Comparison of ENCODE assay signal across 8 cellular contexts in the genomic region with DNA sequence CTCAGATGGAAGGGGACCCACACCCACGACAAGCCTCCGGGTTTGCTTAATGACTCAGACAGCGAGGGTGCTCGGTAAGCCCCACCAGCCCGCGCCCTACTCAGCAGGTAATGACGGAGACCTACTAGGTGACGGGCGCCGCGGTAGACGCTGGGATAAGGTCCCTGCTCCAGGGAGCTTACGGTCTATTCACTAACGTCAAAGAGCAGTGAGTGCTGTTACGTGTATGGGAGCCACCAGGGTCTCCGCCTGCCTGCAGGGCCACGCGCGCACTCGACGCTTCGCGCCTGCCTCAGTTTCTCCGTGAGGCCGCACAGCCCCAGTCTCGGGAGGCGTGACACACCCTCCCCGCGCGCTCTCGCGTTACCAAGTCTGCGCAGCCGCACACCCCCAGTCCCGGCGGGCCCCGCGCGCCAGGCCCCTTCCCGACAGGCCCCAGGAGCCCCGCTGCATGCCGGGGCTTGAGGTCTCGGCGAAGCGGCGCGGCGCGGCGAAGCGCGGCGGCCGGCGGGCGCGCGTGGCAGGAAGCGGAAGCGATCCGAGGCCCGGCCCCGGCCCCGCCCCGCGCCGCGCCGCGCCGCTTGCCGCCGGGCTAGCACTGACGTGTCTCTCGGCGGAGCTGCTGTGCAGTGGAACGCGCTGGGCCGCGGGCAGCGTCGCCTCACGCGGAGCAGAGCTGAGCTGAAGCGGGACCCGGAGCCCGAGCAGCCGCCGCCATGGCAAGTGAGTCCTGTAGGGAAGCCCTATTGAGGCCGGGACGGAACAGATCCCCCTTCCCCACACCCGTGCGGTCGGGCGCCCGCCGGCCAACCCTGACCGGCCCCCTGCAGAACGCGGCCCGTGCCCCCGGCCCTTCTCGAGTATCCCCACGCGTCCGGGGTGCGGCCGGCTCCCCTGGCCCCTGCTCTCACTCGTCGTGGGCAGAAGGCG. TPM values are rescaled to one million over a fixed set of nuclear protein-coding genes. Genes with fewer than 3 reads are reported as not detected.
A peak's percentile ranks its signal among the peaks of the same experiment; 100 is the strongest.
DNase-seq lines count a peak whose midpoint lies in the region; ATAC-seq and TF ChIP-seq lines count a peak whose summit lies in the region.

Gene SEC61A1, plus strand, starts transcription at position 601 of the 930 bp plus-strand sequence. Its CDS starts 116 bp downstream, at position 717.

- H3K9me3 ChIP-seq in SK-N-SH (no peaks in the 10 kb centered on the region), suprapubic skin (no peaks in the 10 kb centered on the region)

- peak in 1 of 2 donors; percentile 83 for TF ChIP-seq POLR2A in suprapubic skin (IDR thresholded peaks at IDR 0.05)

- DNase-seq in NCI-H1092 (lab: John Stamatoyannopoulos, UW) (peak; percentile 88), SK-N-SH (peak; percentile 99), globus pallidus (ENCODE audit: low spot score) (peak; percentile 91), occipital lobe (lab: John Stamatoyannopoulos, UW) (peak; percentile 84), suprapubic skin (ENCODE audit: low spot score in 2 of 2) (peak; percentile 96)
- peak; percentile 96 for DNase-seq in activated naive CD4-positive, alpha-beta T cell treated with anti-CD3 and anti-CD28 coated beads, Interleukin-2, amount 50 U/mL, for 16 hours

- peak within 1 kb of the TSS; percentile 97 for H3K4me3 ChIP-seq in GM08714 (ENCODE audit: low read length)
- peak within 1 kb of the TSS; percentile 93 to 98 for H3K4me3 ChIP-seq in SK-N-SH (ENCODE audit: low read depth in 2 of 2, low read length in 1 of 2)
- peak within 1 kb of the TSS; percentile 99 for H3K4me3 ChIP-seq in suprapubic skin

- POLR2A ChIA-PET in SK-N-SH (lab: Yijun Ruan, JAX), result interaction anchor here (0.7 kb wide), 1 partner anchor 151 kb away, joined by 3 read pairs; no protein-coding TSS in a partner anchor

- peak within 1 kb of the TSS; percentile 86 to 88 for H3K27ac ChIP-seq in SK-N-SH (ENCODE audit: low read depth in 2 of 2, low read length in 1 of 2)
- peak within 1 kb of the TSS; percentile 97 for H3K27ac ChIP-seq in suprapubic skin

- H3K27me3 ChIP-seq in SK-N-SH (ENCODE audit: insufficient read depth) (no peaks in the 10 kb centered on the region), suprapubic skin (no peaks in the 10 kb centered on the region)

- no peak for TF ChIP-seq RAD21 in SK-N-SH (IDR thresholded peaks at IDR 0.05; ENCODE audit: low read length)

- H3K9me2 ChIP-seq in SK-N-SH, result no peaks in the 10 kb centered on the region

- peak within 1 kb of the TSS; percentile 90 for H3K4me2 ChIP-seq in SK-N-SH

- TF ChIP-seq CTCF in SK-N-SH (IDR thresholded peaks at IDR 0.05) (no peak), suprapubic skin (IDR thresholded peaks at IDR 0.05) (no peak)

- H3K79me2 ChIP-seq in SK-N-SH (ENCODE audit: insufficient read depth), result peaks cover 56% of the 10 kb centered on the region

- peaks cover 36% of the 10 kb centered on the region for H4K20me1 ChIP-seq in SK-N-SH (ENCODE audit: insufficient read depth)

- ATAC-seq in HG02588 (IDR thresholded peaks at IDR 0.05; ENCODE audit: unreplicated experiment), result peak; percentile 92

- H3K4me1 ChIP-seq in SK-N-SH (ENCODE audit: control insufficient read depth in 1 of 2, insufficient read depth in 2 of 2, low read depth in 1 of 2, low read length in 1 of 2) (peaks cover 0 to 39% of the 10 kb centered on the region in 2 experiments; a peak in 2 of 4 replicates), suprapubic skin (peaks cover 42% of the 10 kb centered on the region)

- H3K36me3 ChIP-seq in SK-N-SH (replicated peaks in 1 of 2; ENCODE audit: control insufficient read depth in 1 of 2, insufficient read depth in 2 of 2, low read length in 1 of 2), result peaks cover 28 to 38% of the 10 kb centered on the region in 2 experiments
- peaks cover 23% of the 10 kb centered on the region for H3K36me3 ChIP-seq in suprapubic skin

- H3F3A ChIP-seq in SK-N-SH (replicated peaks; ENCODE audit: insufficient read depth), result peaks cover 13% of the 10 kb centered on the region

- TF ChIP-seq EP300 in SK-N-SH (IDR thresholded peaks at IDR 0.05; ENCODE audit: borderline replicate concordance in 1 of 2, low read depth in 1 of 2, low read length in 1 of 2), result no peak
- no peak for TF ChIP-seq EP300 in suprapubic skin (IDR thresholded peaks at IDR 0.05)

- peak within 1 kb of the TSS; percentile 94 for H2AFZ ChIP-seq in SK-N-SH (ENCODE audit: low read depth)

- H3K9ac ChIP-seq in SK-N-SH, result peak within 1 kb of the TSS; percentile 98

- CTCF ChIA-PET in SK-N-SH (lab: Yijun Ruan, JAX), result no interaction called here

- 0% methylated on average over 5 of the region's 111 CpGs for WGBS in SK-N-SH (ENCODE audit: low lambda C conversion rate)
- 0% methylated on average over 31 of the region's 111 CpGs for WGBS in suprapubic skin

TF ChIP-seq in SK-N-SH, 30 proteins besides CTCF, POLR2A, EP300 and RAD21 (continues in another document):
- no peak; the same call in 1 of the 2 replicates for TF ChIP-seq ELF1 (IDR thresholded peaks at IDR 0.05)
- TF ChIP-seq, protein P1, sequence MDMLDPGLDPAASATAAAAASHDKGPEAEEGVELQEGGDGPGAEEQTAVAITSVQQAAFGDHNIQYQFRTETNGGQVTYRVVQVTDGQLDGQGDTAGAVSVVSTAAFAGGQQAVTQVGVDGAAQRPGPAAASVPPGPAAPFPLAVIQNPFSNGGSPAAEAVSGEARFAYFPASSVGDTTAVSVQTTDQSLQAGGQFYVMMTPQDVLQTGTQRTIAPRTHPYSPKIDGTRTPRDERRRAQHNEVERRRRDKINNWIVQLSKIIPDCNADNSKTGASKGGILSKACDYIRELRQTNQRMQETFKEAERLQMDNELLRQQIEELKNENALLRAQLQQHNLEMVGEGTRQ (IDR thresholded peaks at IDR 0.05; ENCODE audit: borderline replicate concordance, low read depth, low read length), result no peak
- TF ChIP-seq SMC3 (IDR thresholded peaks at IDR 0.05; ENCODE audit: low read depth, low read length), result no peak
- TF ChIP-seq MEF2A (IDR thresholded peaks at IDR 0.05; ENCODE audit: borderline replicate concordance, low read depth), result no peak; the same call in 1 of the 2 replicates
- TF ChIP-seq PBX3 (IDR thresholded peaks at IDR 0.05), result no peak
- 0 out of 2 replicates have a peak, but pooled peaks have one; percentile 9 for TF ChIP-seq TCF12 (IDR thresholded peaks at IDR 0.05)
- TF ChIP-seq CHD2 (IDR thresholded peaks at IDR 0.05; ENCODE audit: low read length, partially characterized antibody), result peak; percentile 98
- no peak for TF ChIP-seq FOXM1 (IDR thresholded peaks at IDR 0.05; ENCODE audit: low read depth)
- peak; percentile 81 for TF ChIP-seq POLR2AphosphoS5 (IDR thresholded peaks at IDR 0.05; ENCODE audit: low read depth, low read length)
- 0 out of 2 replicates have a peak, but pooled peaks have one; percentile 35 for TF ChIP-seq YY1 (IDR thresholded peaks at IDR 0.05; ENCODE audit: low read depth)
- TF ChIP-seq, protein P2, sequence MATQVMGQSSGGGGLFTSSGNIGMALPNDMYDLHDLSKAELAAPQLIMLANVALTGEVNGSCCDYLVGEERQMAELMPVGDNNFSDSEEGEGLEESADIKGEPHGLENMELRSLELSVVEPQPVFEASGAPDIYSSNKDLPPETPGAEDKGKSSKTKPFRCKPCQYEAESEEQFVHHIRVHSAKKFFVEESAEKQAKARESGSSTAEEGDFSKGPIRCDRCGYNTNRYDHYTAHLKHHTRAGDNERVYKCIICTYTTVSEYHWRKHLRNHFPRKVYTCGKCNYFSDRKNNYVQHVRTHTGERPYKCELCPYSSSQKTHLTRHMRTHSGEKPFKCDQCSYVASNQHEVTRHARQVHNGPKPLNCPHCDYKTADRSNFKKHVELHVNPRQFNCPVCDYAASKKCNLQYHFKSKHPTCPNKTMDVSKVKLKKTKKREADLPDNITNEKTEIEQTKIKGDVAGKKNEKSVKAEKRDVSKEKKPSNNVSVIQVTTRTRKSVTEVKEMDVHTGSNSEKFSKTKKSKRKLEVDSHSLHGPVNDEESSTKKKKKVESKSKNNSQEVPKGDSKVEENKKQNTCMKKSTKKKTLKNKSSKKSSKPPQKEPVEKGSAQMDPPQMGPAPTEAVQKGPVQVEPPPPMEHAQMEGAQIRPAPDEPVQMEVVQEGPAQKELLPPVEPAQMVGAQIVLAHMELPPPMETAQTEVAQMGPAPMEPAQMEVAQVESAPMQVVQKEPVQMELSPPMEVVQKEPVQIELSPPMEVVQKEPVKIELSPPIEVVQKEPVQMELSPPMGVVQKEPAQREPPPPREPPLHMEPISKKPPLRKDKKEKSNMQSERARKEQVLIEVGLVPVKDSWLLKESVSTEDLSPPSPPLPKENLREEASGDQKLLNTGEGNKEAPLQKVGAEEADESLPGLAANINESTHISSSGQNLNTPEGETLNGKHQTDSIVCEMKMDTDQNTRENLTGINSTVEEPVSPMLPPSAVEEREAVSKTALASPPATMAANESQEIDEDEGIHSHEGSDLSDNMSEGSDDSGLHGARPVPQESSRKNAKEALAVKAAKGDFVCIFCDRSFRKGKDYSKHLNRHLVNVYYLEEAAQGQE (IDR thresholded peaks at IDR 0.05; ENCODE audit: low read depth, low read length), result no peak
- TF ChIP-seq, protein P3, sequence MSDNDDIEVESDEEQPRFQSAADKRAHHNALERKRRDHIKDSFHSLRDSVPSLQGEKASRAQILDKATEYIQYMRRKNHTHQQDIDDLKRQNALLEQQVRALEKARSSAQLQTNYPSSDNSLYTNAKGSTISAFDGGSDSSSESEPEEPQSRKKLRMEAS (IDR thresholded peaks at IDR 0.05; ENCODE audit: low read depth), result peak; percentile 92
- peak; percentile 70 for TF ChIP-seq NRF1 (IDR thresholded peaks at IDR 0.05; ENCODE audit: low read depth, low read length)
- TF ChIP-seq NFIC (IDR thresholded peaks at IDR 0.05; ENCODE audit: borderline replicate concordance), result no peak
- TF ChIP-seq GABPA (IDR thresholded peaks at IDR 0.05; ENCODE audit: low read depth), result peak; percentile 68
- no peak for TF ChIP-seq RXRA (IDR thresholded peaks at IDR 0.05; ENCODE audit: borderline replicate concordance, low read depth)
- TF ChIP-seq GATA2 (CRISPR knock-in tag; IDR thresholded peaks at IDR 0.05), result no peak
- no peak for TF ChIP-seq FOXJ3 (CRISPR knock-in tag; IDR thresholded peaks at IDR 0.05)
- TF ChIP-seq MXI1 (IDR thresholded peaks at IDR 0.05; ENCODE audit: low read depth, low read length), result peak; percentile 51

RNA-seq across cellular contexts. Expression of gene SEC61A1, which starts in this region (rescaled TPM):
- polyA plus RNA-seq in SK-N-SH (2012; rRNA removed), result 153 and 215 TPM in 2 replicates
- 122 and 161 TPM in 2 replicates for polyA plus RNA-seq in SK-N-SH (2012; cell fraction: cytosol; rRNA removed)
- 160 and 215 TPM in 2 replicates for polyA plus RNA-seq in SK-N-SH (2012; cell fraction: nucleus; rRNA removed)
- total RNA-seq in occipital lobe (77.2 TPM), suprapubic skin (100 to 1,000 TPM in 3 of 4 donors, 10 to 100 TPM in 1; 83.5 to 132 (median 124) TPM)

Comparison
In these comparisons a context has a peak if more than half of its experiments do, and no peak if none do; other contexts are left out.
1. Peak in every context shown above with its lines: DNase-seq, ATAC-seq, H3K4me3 ChIP-seq and H3K27ac ChIP-seq.